In the genomic region with DNA sequence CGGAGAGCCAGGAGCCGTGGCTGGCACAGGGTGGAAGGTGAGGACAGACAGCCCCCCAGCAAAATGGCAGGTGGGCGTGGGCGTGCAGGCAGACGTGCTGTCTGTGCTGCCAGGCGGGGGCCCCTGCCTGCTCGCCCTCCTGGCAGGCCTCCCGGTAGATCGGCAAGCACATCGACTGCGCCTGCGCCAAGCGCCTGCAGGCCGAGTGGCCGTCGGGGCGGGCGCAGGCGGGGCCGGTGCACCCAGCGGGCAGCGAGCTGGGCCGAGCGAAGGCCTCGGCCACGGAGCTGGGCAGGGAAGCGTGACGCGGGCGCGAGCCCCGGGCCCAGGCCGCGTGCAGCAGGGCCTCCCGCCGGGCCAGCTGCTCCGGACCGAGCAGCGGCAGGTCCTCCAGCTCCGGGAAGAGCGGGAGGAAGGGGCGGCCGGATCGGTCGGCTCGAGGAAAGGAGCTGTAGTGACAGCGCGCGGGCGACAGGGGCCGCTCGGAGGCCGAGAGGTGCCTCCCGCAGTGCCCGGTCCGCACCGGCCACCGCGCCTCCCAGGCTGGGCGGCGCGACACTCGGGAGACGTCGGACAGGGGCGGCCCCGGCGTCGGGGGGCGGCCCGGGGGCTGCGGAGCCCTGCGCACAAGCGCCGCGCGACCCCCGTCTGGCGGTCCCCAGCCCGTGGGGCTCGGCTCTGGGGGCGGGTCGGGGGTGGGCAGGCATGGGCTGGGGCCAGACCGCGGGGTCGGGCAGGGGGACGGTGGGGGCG, we compare ENCODE assay signal across 9 cellular contexts. TPM values are rescaled to one million over a fixed set of nuclear protein-coding genes. Genes with fewer than 3 reads are reported as not detected.
A peak's percentile ranks its signal among the peaks of the same experiment; 100 is the strongest.
DNase-seq lines count a peak whose midpoint lies in the region; ATAC-seq and TF ChIP-seq lines count a peak whose summit lies in the region.
"Had no signal": no experiment of that assay in that cellular context is flagged by ENCODE, and none has a peak within 500 bp of the region (broad histone marks: within the 10 kb centered on the region; RNA-seq: fewer than 3 reads in every experiment).

No MANE protein-coding gene starts in this region.

- H3K27ac ChIP-seq in BLaER1 treated with 17β-estradiol and CSF1 and Interleukin-3, amounts not matched to agents 10 nM and 100 nM = no peak overlapping the region
- H3K27ac ChIP-seq in SJSA1 = no peak overlapping the region
- no peak overlapping the region for H3K27ac ChIP-seq in mesodermal cell (ENCODE audit: low read depth, low read length, severe bottlenecking)
- no peak overlapping the region for H3K27ac ChIP-seq in upper lobe of right lung
- H3K27ac ChIP-seq: neutrophil had no signal

- intact Hi-C loops in upper lobe of right lung (cut with DNase I) = no loop called here

- peak overlapping the region in 5 of 10 experiments; percentile 2 to 47 (median 24); a peak in 5 of 20 replicates for H3K4me3 ChIP-seq in BLaER1 treated with 17β-estradiol and CSF1 and Interleukin-3, amounts not matched to agents 10 nM and 100 nM
- peak overlapping the region; percentile 48 for H3K4me3 ChIP-seq in SJSA1
- peak overlapping the region; percentile 24 for H3K4me3 ChIP-seq in mesodermal cell (ENCODE audit: extremely low read depth, insufficient read depth, low read length, poor library complexity, severe bottlenecking)
- H3K4me3 ChIP-seq in upper lobe of right lung = peak overlapping the region; percentile 48

- peaks cover 17 to 29% (median 23%) of the 10 kb centered on the region in 11 experiments for H3K27me3 ChIP-seq in BLaER1 treated with 17β-estradiol and CSF1 and Interleukin-3, amounts not matched to agents 10 nM and 100 nM
- H3K27me3 ChIP-seq in SJSA1 (replicated peaks) (no peaks in the 10 kb centered on the region; the same call in 1 of the 2 replicates), upper lobe of right lung (no peaks in the 10 kb centered on the region)

- peak; percentile 63 for TF ChIP-seq CTCF in upper lobe of right lung (IDR thresholded peaks at IDR 0.05)

- H3K4me2 ChIP-seq in BLaER1 treated with 17β-estradiol and CSF1 and Interleukin-3, amounts not matched to agents 10 nM and 100 nM = peak overlapping the region; percentile 90 to 97 (median 94)

- no peaks in the 10 kb centered on the region for H3K9me3 ChIP-seq in BLaER1 treated with 17β-estradiol and CSF1 and Interleukin-3, amounts not matched to agents 10 nM and 100 nM (replicated peaks in 1 of 11)
- H3K9me3 ChIP-seq in SJSA1 (replicated peaks) = no peaks in the 10 kb centered on the region
- H3K9me3 ChIP-seq in mesodermal cell (ENCODE audit: control insufficient read depth, low read length) = no peaks in the 10 kb centered on the region
- H3K9me3 ChIP-seq in upper lobe of right lung = no peaks in the 10 kb centered on the region
- H3K9me3 ChIP-seq: neutrophil had no signal

- peaks cover 46 to 60% (median 55%) of the 10 kb centered on the region in 10 experiments for H3K4me1 ChIP-seq in BLaER1 treated with 17β-estradiol and CSF1 and Interleukin-3, amounts not matched to agents 10 nM and 100 nM
- H3K4me1 ChIP-seq in SJSA1 (replicated peaks) (peaks cover 12% of the 10 kb centered on the region), mesodermal cell (ENCODE audit: control insufficient read depth, insufficient read depth, low read length, poor library complexity, severe bottlenecking) (peaks cover 9% of the 10 kb centered on the region), upper lobe of right lung (peaks cover 20% of the 10 kb centered on the region)

- H3K36me3 ChIP-seq in BLaER1 treated with 17β-estradiol and CSF1 and Interleukin-3, amounts not matched to agents 10 nM and 100 nM = peaks cover 0 to 17% (median 12%) of the 10 kb centered on the region in 11 experiments; a peak in 12 of 22 replicates
- H3K36me3 ChIP-seq in SJSA1 (peaks cover 7% of the 10 kb centered on the region), mesodermal cell (ENCODE audit: control insufficient read depth, insufficient read depth, low read length) (peaks cover under 1% of the 10 kb centered on the region), upper lobe of right lung (peaks cover 10% of the 10 kb centered on the region)

- ATAC-seq in esophagus mucosa = peak; percentile 56
- peak; percentile 90 for ATAC-seq in upper lobe of right lung
- ATAC-seq in HG02884 (IDR thresholded peaks at IDR 0.05; ENCODE audit: unreplicated experiment) = no peak
- ATAC-seq in GM21367 (IDR thresholded peaks at IDR 0.05; ENCODE audit: unreplicated experiment) = no peak

- H3K9ac ChIP-seq in BLaER1 treated with 17β-estradiol and CSF1 and Interleukin-3, amounts not matched to agents 10 nM and 100 nM = 0 out of 22 replicates have a peak overlapping the region, but pooled peaks of 2 of the 11 experiments have one; percentile 5 to 8

- DNase-seq in HPDE6-E6E7 (ENCODE audit: extremely low spot score) (peak; percentile 75), SJSA1 (ENCODE audit: low read depth in 1 of 2, low spot score in 2 of 2) (peak; percentile 85 to 86), upper lobe of right lung (peak; percentile 92)

- 7 to 8% methylated on average over 73 to 88 of the region's 88 CpGs for WGBS in mesodermal cell (ENCODE audit: insufficient coverage in 2 of 2), 2 experiments

- H4K20me1 ChIP-seq in BLaER1 treated with 17β-estradiol and CSF1 and Interleukin-3, amounts not matched to agents 10 nM and 100 nM = peaks cover 0 to 78% (median 42%) of the 10 kb centered on the region in 11 experiments; a peak in 19 of 22 replicates

RNA-seq across cellular contexts. Expression of gene GRIN2C, which starts 16.9 kb away (rescaled TPM):
- total RNA-seq in SJSA1 (2014; rRNA removed; shearing (Covaris generic)) = not detected in 2 replicates
- not detected for total RNA-seq in esophagus mucosa
- 0.41 TPM for polyA plus RNA-seq in mesodermal cell (2013, experiment 1 of 2)
- 0.25 TPM for polyA plus RNA-seq in mesodermal cell (2013, experiment 2 of 2)
- total RNA-seq in upper lobe of right lung = not detected

RNA-seq across cellular contexts. Expression of gene FDXR, which starts 30.0 kb away (rescaled TPM):
- total RNA-seq in SJSA1 (2014; rRNA removed; shearing (Covaris generic)) = 14.5 and 18.3 TPM in 2 replicates
- 31.5 TPM for total RNA-seq in esophagus mucosa
- 23.7 TPM for polyA plus RNA-seq in mesodermal cell (2013, experiment 1 of 2)
- polyA plus RNA-seq in mesodermal cell (2013, experiment 2 of 2) = 21.1 TPM
- total RNA-seq in upper lobe of right lung = 11.2 TPM

RNA-seq across cellular contexts. Expression of gene FADS6, which starts 50.7 kb away (rescaled TPM):
- not detected in 2 replicates for total RNA-seq in SJSA1 (2014; rRNA removed; shearing (Covaris generic))
- total RNA-seq in esophagus mucosa (1.4 TPM), upper lobe of right lung (not detected)
- polyA plus RNA-seq in mesodermal cell (2013, experiment 1 of 2) = not detected
- polyA plus RNA-seq in mesodermal cell (2013, experiment 2 of 2) = not detected

Comparison
In these comparisons a context has a peak if more than half of its experiments do, and no peak if none do; other contexts are left out.
1. ATAC-seq: peak in esophagus mucosa (single experiment) and upper lobe of right lung (single experiment); none in HG02884 (single experiment) and GM21367 (single experiment).
2. Peak in every context shown above with its lines, with median percentiles within 50 percentile points of each other: DNase-seq.